Comparison of ENCODE assay signal across 1 cellular context in genomic region chr20:36951198-36951976, GRCh38.
TF ChIP-seq lines count a peak whose summit lies in the region.

Gene SAMHD1, minus strand, starts transcription at chr20:36951708. Its CDS starts 65 bp downstream, at chr20:36951643.

TF ChIP-seq in HepG2, 621 proteins besides CTCF, POLR2A, EP300 and RAD21 (continued from another document and continues in another):
- peak; percentile 72; the same call in 1 of the 2 replicates for TF ChIP-seq YEATS2 (CRISPR knock-in tag; IDR thresholded peaks at IDR 0.05; ENCODE audit: borderline replicate concordance)
- TF ChIP-seq ZNF576 (CRISPR knock-in tag; IDR thresholded peaks at IDR 0.05): no peak
- peak; percentile 38; the same call in 1 of the 2 replicates for TF ChIP-seq HDAC2 (CRISPR knock-in tag; IDR thresholded peaks at IDR 0.05)
- TF ChIP-seq ZNF792 (CRISPR knock-in tag; IDR thresholded peaks at IDR 0.05): no peak; the same call in 1 of the 2 replicates
- TF ChIP-seq ZNF280B (CRISPR knock-in tag; IDR thresholded peaks at IDR 0.05; ENCODE audit: borderline replicate concordance): peak; percentile 84; the same call in 1 of the 2 replicates
- no peak for TF ChIP-seq PLRG1 (conservative IDR thresholded peaks at IDR 0.05)
- no peak for TF ChIP-seq FOXO4 (CRISPR knock-in tag; conservative IDR thresholded peaks at IDR 0.05)
- TF ChIP-seq REXO4 (CRISPR knock-in tag; IDR thresholded peaks at IDR 0.05; ENCODE audit: borderline replicate concordance): no peak
- 0 out of 2 replicates have a peak, but pooled peaks have one; percentile 27 for TF ChIP-seq SNAPC2 (CRISPR knock-in tag; IDR thresholded peaks at IDR 0.05)
- TF ChIP-seq RNF219 (CRISPR knock-in tag; IDR thresholded peaks at IDR 0.05): no peak
- no peak for TF ChIP-seq HOXA9 (CRISPR knock-in tag; IDR thresholded peaks at IDR 0.05; ENCODE audit: borderline replicate concordance)
- TF ChIP-seq ZIK1 (CRISPR knock-in tag; IDR thresholded peaks at IDR 0.05; ENCODE audit: borderline replicate concordance, low read depth): 0 out of 2 replicates have a peak, but pooled peaks have one; percentile 83
- TF ChIP-seq ZNF10 (CRISPR knock-in tag; IDR thresholded peaks at IDR 0.05; ENCODE audit: borderline replicate concordance, low read depth): peak; percentile 49; the same call in 1 of the 2 replicates
- no peak for TF ChIP-seq HOXD1 (CRISPR knock-in tag; IDR thresholded peaks at IDR 0.05)
- TF ChIP-seq NAIF1 (CRISPR knock-in tag; IDR thresholded peaks at IDR 0.05; ENCODE audit: borderline replicate concordance): no peak
- peak; percentile 41; the same call in 1 of the 2 replicates for TF ChIP-seq PITX1 (CRISPR knock-in tag; IDR thresholded peaks at IDR 0.05)
- peak; percentile 31; the same call in 1 of the 2 replicates for TF ChIP-seq ZNF713 (CRISPR knock-in tag; IDR thresholded peaks at IDR 0.05)
- no peak for TF ChIP-seq ZNF281 (CRISPR knock-in tag; IDR thresholded peaks at IDR 0.05; ENCODE audit: borderline replicate concordance)
- peak; percentile 98 for TF ChIP-seq ZNF674 (CRISPR knock-in tag; IDR thresholded peaks at IDR 0.05; ENCODE audit: low read depth)
- peak; percentile 73; the same call in 1 of the 2 replicates for TF ChIP-seq DDIT3 (CRISPR knock-in tag; IDR thresholded peaks at IDR 0.05)
- TF ChIP-seq ATF5 (CRISPR knock-in tag; IDR thresholded peaks at IDR 0.05; ENCODE audit: low read depth): no peak; the same call in 1 of the 2 replicates
- no peak for TF ChIP-seq ZNF781 (CRISPR knock-in tag; IDR thresholded peaks at IDR 0.05; ENCODE audit: borderline replicate concordance, not compliant biosample characterization)
- 0 out of 2 replicates have a peak, but pooled peaks have one; percentile 19 for TF ChIP-seq SP140L (CRISPR knock-in tag; IDR thresholded peaks at IDR 0.05; ENCODE audit: borderline replicate concordance)
- peak; percentile 99 for TF ChIP-seq ZNF687 (CRISPR knock-in tag; IDR thresholded peaks at IDR 0.05)
- TF ChIP-seq ZNF160 (CRISPR knock-in tag; IDR thresholded peaks at IDR 0.05): peak; percentile 21
- TF ChIP-seq AGO2 (optimal IDR thresholded peaks at IDR 0.05; ENCODE audit: low read depth, low read length): peak; percentile 75
- TF ChIP-seq MEF2D (CRISPR knock-in tag; IDR thresholded peaks at IDR 0.05): peak; percentile 91
- peak; percentile 60; the same call in 1 of the 2 replicates for TF ChIP-seq MTERF4 (CRISPR knock-in tag; IDR thresholded peaks at IDR 0.05)
- peak; percentile 67 for TF ChIP-seq KAT8 (CRISPR knock-in tag; IDR thresholded peaks at IDR 0.05)
- no peak for TF ChIP-seq IKZF1 (IDR thresholded peaks at IDR 0.05)
- peak; percentile 78 for TF ChIP-seq IKZF4 (CRISPR knock-in tag; IDR thresholded peaks at IDR 0.05; ENCODE audit: borderline replicate concordance, low read depth, not compliant biosample characterization)
- TF ChIP-seq GRHL1 (CRISPR knock-in tag; conservative IDR thresholded peaks at IDR 0.05): no peak
- TF ChIP-seq HMGXB4 (CRISPR knock-in tag; IDR thresholded peaks at IDR 0.05; ENCODE audit: borderline replicate concordance in 1 of 2, low read depth in 1 of 2): peak; percentile 92 to 94
- no peak for TF ChIP-seq PRPF4 (IDR thresholded peaks at IDR 0.05; ENCODE audit: low read depth, low read length, poor library complexity, severe bottlenecking)
- peak; percentile 73; the same call in 1 of the 2 replicates for TF ChIP-seq RARG (CRISPR knock-in tag; IDR thresholded peaks at IDR 0.05; ENCODE audit: low read depth)
- TF ChIP-seq DPF2 (CRISPR knock-in tag; IDR thresholded peaks at IDR 0.05; ENCODE audit: borderline replicate concordance, low read depth): no peak
- TF ChIP-seq ZNF382 (CRISPR knock-in tag; IDR thresholded peaks at IDR 0.05; ENCODE audit: borderline replicate concordance): no peak
- peak; percentile 63; the same call in 1 of the 2 replicates for TF ChIP-seq RXRB (CRISPR knock-in tag; IDR thresholded peaks at IDR 0.05; ENCODE audit: borderline replicate concordance)
